10 cellular contexts compared by ENCODE assay signal in genomic region chr21:25578070-25578961, GRCh38. TPM values are rescaled to one million over a fixed set of nuclear protein-coding genes. Genes with fewer than 3 reads are reported as not detected.
DNase-seq lines count a peak whose midpoint lies in the region; ATAC-seq and TF ChIP-seq lines count a peak whose summit lies in the region.
"Had no signal": no experiment of that assay in that cellular context is flagged by ENCODE, and none has a peak within 500 bp of the region (broad histone marks: within the 10 kb centered on the region; RNA-seq: fewer than 3 reads in every experiment).

No MANE protein-coding gene starts in this region.

- ATAC-seq in activated CD4-positive, CD25-positive, alpha-beta regulatory T cell treated with anti-CD3 and anti-CD28 coated beads, Interleukin-2, amount 50 U/mL, for 24 hours = peak; percentile 22 to 24
- ATAC-seq in HG02623 (IDR thresholded peaks at IDR 0.05; ENCODE audit: unreplicated experiment) (peak; percentile 22), RWPE2 (ENCODE audit: low read depth) (peak; percentile 28; the same call in 1 of the 3 replicates), upper lobe of right lung (no peak)
- ATAC-seq: GM23338 had no signal

- no peak overlapping the region for H2AFZ ChIP-seq in OCI-LY7 (ENCODE audit: low read length)
- H2AFZ ChIP-seq: GM23338 had no signal

- POLR2A ChIA-PET in OCI-LY7 (lab: Charles Lee) = interaction anchor here (1.4 kb wide), 2 partner anchors 18 to 28 kb away, joined by 3 to 4 read pairs; no protein-coding TSS in a partner anchor

- H3K9me2 ChIP-seq in OCI-LY7 (ENCODE audit: insufficient read depth, low read length) = no peaks in the 10 kb centered on the region

- no peak overlapping the region for H3K27ac ChIP-seq in RWPE2 (ENCODE audit: poor library complexity, severe bottlenecking)
- no peak overlapping the region for H3K27ac ChIP-seq in upper lobe of right lung
- H3K27ac ChIP-seq in OCI-LY7 (ENCODE audit: low read depth, low read length, poor library complexity, severe bottlenecking) = no peak overlapping the region
- H3K27ac ChIP-seq: thyroid gland had no signal

- no peaks in the 10 kb centered on the region for H3K79me2 ChIP-seq in OCI-LY7 (ENCODE audit: insufficient read depth, low read depth, low read length)

- no peak for TF ChIP-seq CTCF in RWPE2 (IDR thresholded peaks at IDR 0.05; ENCODE audit: poor library complexity, severe bottlenecking)
- no peak for TF ChIP-seq CTCF in upper lobe of right lung (IDR thresholded peaks at IDR 0.05)
- TF ChIP-seq CTCF in OCI-LY7 (conservative IDR thresholded peaks at IDR 0.05; ENCODE audit: low read length) = no peak

- no peak overlapping the region for H3K4me2 ChIP-seq in OCI-LY7 (ENCODE audit: low read length)
- H3K4me2 ChIP-seq: GM23338 had no signal

- BruUV-seq in OCI-LY7 (replicated peaks; lab: Mats Ljungman, UMichigan) = no TSS peak

- H3K36me3 ChIP-seq in RWPE2 (ENCODE audit: low read depth) = peaks cover 8% of the 10 kb centered on the region
- no peaks in the 10 kb centered on the region for H3K36me3 ChIP-seq in upper lobe of right lung
- peaks cover 37% of the 10 kb centered on the region for H3K36me3 ChIP-seq in OCI-LY7 (ENCODE audit: insufficient read depth, low read length)
- H3K36me3 ChIP-seq: thyroid gland had no signal

- H4K20me1 ChIP-seq in OCI-LY7 (ENCODE audit: insufficient read depth, low read length) = no peaks in the 10 kb centered on the region

- no peak overlapping the region for H3K4me3 ChIP-seq in RWPE2 (ENCODE audit: severe bottlenecking)
- no peak overlapping the region for H3K4me3 ChIP-seq in upper lobe of right lung
- H3K4me3 ChIP-seq in OCI-LY7 (ENCODE audit: low read depth, low read length, poor library complexity, severe bottlenecking) = no peak overlapping the region
- H3K4me3 ChIP-seq: GM23338, thyroid gland had no signal

- no peak for DNase-seq in activated CD4-positive, CD25-positive, alpha-beta regulatory T cell (lab: John Stamatoyannopoulos, UW)
- no peak for DNase-seq in RWPE2 (ENCODE audit: low spot score)
- peak; percentile 62 to 69 for DNase-seq in stimulated activated CD4-positive, alpha-beta T cell treated with anti-CD3 and anti-CD28 coated beads, Interleukin-4, amount 100 ng/mL, for 4 hours
- no peak for DNase-seq in upper lobe of right lung
- DNase-seq in posterior vena cava (ENCODE audit: low spot score) = no peak
- DNase-seq in OCI-LY7 (ENCODE audit: low spot score) = no peak
- DNase-seq: thyroid gland had no signal

- intact Hi-C loops in upper lobe of right lung (cut with DNase I) = no loop called here
- intact Hi-C loops in posterior vena cava (cut with DNase I) = no loop called here
- intact Hi-C loops in OCI-LY7 (cut with micrococcal nuclease; ENCODE audit: unreplicated experiment) = loop anchor here (10.0 kb wide), 1 partner anchor 156 kb away; the partner anchor contains the start of genes ATP5PF and GABPA

- peaks cover 9% of the 10 kb centered on the region for H3K4me1 ChIP-seq in RWPE2 (ENCODE audit: insufficient read depth, poor library complexity, severe bottlenecking)
- peaks cover 5% of the 10 kb centered on the region for H3K4me1 ChIP-seq in upper lobe of right lung
- peaks cover 19% of the 10 kb centered on the region for H3K4me1 ChIP-seq in OCI-LY7 (ENCODE audit: insufficient read depth, low read length, poor library complexity, severe bottlenecking)
- H3K4me1 ChIP-seq: thyroid gland had no signal

- H3K27me3 ChIP-seq in RWPE2 (ENCODE audit: insufficient read depth, poor library complexity, severe bottlenecking) (no peaks in the 10 kb centered on the region), upper lobe of right lung (no peaks in the 10 kb centered on the region)
- H3K27me3 ChIP-seq: thyroid gland had no signal

- CTCF ChIA-PET in OCI-LY7 (lab: Charles Lee; ENCODE audit: unreplicated experiment) = no interaction called here

- H3K9me3 ChIP-seq in RWPE2 (ENCODE audit: severe bottlenecking) = no peaks in the 10 kb centered on the region
- H3K9me3 ChIP-seq in upper lobe of right lung = no peaks in the 10 kb centered on the region
- H3K9me3 ChIP-seq in OCI-LY7 (ENCODE audit: low read length) = no peaks in the 10 kb centered on the region
- H3K9me3 ChIP-seq: thyroid gland had no signal

RNA-seq across cellular contexts. Expression of gene MRPL39, which starts 29.0 kb away (rescaled TPM):
- total RNA-seq in upper lobe of right lung = 19.9 TPM
- 10 to 100 TPM; 17.0 to 23.7 TPM for total RNA-seq in posterior vena cava
- total RNA-seq in OCI-LY7 (2014; rRNA removed; shearing (Covaris generic)) = 42.1 and 45.0 TPM in 2 replicates
- total RNA-seq in OCI-LY7 (2022) = 55.2 and 56.9 TPM in 2 replicates

Comparison
In these comparisons a context has a peak if more than half of its experiments do, and no peak if none do; other contexts are left out.
1. DNase-seq: peak in stimulated activated CD4-positive, alpha-beta T cell treated with anti-CD3 and anti-CD28 coated beads, Interleukin-4, amount 100 ng/mL, for 4 hours (2 of 2); none in activated CD4-positive, CD25-positive, alpha-beta regulatory T cell (0 of 4), RWPE2 (single experiment), upper lobe of right lung (single experiment), posterior vena cava (single experiment) and OCI-LY7 (single experiment).